Comparison of ENCODE assay signal across 8 cellular contexts in the genomic region with DNA sequence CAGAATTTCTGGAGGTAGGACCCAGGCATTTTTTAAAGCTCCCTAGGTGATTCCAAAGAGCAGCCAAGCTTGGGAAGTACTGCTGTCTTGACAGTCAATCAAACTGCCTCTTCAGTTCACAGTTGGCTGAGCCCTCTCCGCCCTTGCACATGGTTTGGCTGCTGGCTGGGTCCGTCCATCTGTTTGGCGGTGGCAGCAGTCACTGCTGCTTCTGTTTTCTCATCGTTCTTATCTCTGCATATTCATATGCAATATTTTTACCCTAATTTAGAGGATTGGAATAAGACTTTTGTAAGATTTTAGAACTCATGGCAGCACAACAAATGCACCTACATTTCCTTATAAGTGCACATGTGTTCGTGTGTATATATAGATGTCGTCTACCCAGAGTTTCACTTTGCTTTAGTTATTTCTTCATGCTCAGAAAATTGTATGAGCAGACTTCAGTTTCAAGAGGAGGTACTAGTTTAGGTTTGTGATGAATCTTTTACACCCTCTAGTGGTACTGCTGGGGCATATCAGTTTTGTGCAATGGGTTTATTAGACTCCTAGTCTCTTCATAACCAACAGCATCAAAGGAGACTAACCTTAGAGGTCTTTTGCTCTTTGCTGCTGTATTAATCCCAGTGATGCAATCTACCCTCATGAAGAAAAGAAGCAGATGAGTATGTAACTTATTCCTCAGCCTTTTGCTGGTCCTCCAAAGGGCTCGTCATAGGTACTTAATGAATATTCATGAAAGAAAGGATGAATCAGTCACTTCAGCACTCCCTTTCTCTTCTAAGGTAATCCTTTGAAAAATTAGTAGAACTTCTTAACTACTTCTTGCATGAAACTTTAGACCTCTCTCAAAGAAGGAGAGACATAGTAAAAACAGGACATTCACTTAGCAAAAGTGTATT. TPM values are rescaled to one million over a fixed set of nuclear protein-coding genes. Genes with fewer than 3 reads are reported as not detected.
DNase-seq lines count a peak whose midpoint lies in the region; ATAC-seq and TF ChIP-seq lines count a peak whose summit lies in the region.

No MANE protein-coding gene starts in this region.

- DNase-seq in Daoy (ENCODE audit: low read depth) (peak; percentile 56), NCI-H446 (lab: John Stamatoyannopoulos, UW) (peak; percentile 63 to 90), cardiac muscle cell (ENCODE audit: low read depth in 1 of 2, low spot score in 1 of 2) (peak; percentile 47 to 84), renal cortical epithelial cell (ENCODE audit: low read depth) (peak; percentile 80), HuH-7.5 (ENCODE audit: low spot score) (no peak)
- no peak for DNase-seq in activated naive CD4-positive, alpha-beta T cell treated with anti-CD3 and anti-CD28 coated beads, Interleukin-2, amount 50 U/mL, for 72 hours (ENCODE audit: low spot score in 2 of 2)

- no peaks in the 10 kb centered on the region for H3K9me3 ChIP-seq in cardiac muscle cell (ENCODE audit: low read depth)

- no peaks in the 10 kb centered on the region for H3K36me3 Mint-ChIP-seq in activated naive CD4-positive, alpha-beta T cell treated with anti-CD3 and anti-CD28 coated beads, Interleukin-2, amount 50 U/mL, for 72 hours

- no peak overlapping the region for H3K4me3 ChIP-seq in cardiac muscle cell

- TF ChIP-seq CTCF in cardiac muscle cell (IDR thresholded peaks at IDR 0.05; ENCODE audit: low read depth, low read length) = peak; percentile 90

- H3K9me3 Mint-ChIP-seq in activated naive CD4-positive, alpha-beta T cell treated with anti-CD3 and anti-CD28 coated beads, Interleukin-2, amount 50 U/mL, for 72 hours = no peaks in the 10 kb centered on the region

- peak overlapping the region in 1 of 2 donors; percentile 27 for H3K27ac Mint-ChIP-seq in activated naive CD4-positive, alpha-beta T cell treated with anti-CD3 and anti-CD28 coated beads, Interleukin-2, amount 50 U/mL, for 72 hours

- H3K27ac ChIP-seq in cardiac muscle cell = no peak overlapping the region

- peaks cover 2% of the 10 kb centered on the region for H3K36me3 ChIP-seq in cardiac muscle cell

- H3K4me1 ChIP-seq in cardiac muscle cell (ENCODE audit: low read depth) = peaks cover 15% of the 10 kb centered on the region

- ATAC-seq in GM19438 (IDR thresholded peaks at IDR 0.05; ENCODE audit: low read depth, unreplicated experiment) (peak; percentile 87), HG03432 (IDR thresholded peaks at IDR 0.05; ENCODE audit: unreplicated experiment) (peak; percentile 79)
- ATAC-seq in activated naive CD4-positive, alpha-beta T cell treated with anti-CD3 and anti-CD28 coated beads, Interleukin-2, amount 50 U/mL, for 72 hours = peak; percentile 69 to 89

- no peaks in the 10 kb centered on the region for H3K27me3 ChIP-seq in cardiac muscle cell

RNA-seq across cellular contexts. Expression of a gene that starts 44.3 kb away (rescaled TPM):
- 0.83 TPM in 1 of 2 replicates, not detected in the other for total RNA-seq in Daoy (2014; rRNA removed; shearing (Covaris generic))
- total RNA-seq in activated naive CD4-positive, alpha-beta T cell treated with anti-CD3 and anti-CD28 coated beads, Interleukin-2, amount 50 U/mL, for 72 hours = not detected
- total RNA-seq in cardiac muscle cell (not detected in 2 replicates), renal cortical epithelial cell (not detected in 2 replicates)
- 0.31 TPM in 1 of 2 replicates, not detected in the other for polyA plus RNA-seq in cardiac muscle cell

Comparison
In these comparisons a context has a peak if more than half of its experiments do, and no peak if none do; other contexts are left out.
1. DNase-seq: peak in Daoy (single experiment), NCI-H446 (2 of 2), cardiac muscle cell (2 of 2) and renal cortical epithelial cell (single experiment); none in activated naive CD4-positive, alpha-beta T cell treated with anti-CD3 and anti-CD28 coated beads, Interleukin-2, amount 50 U/mL, for 72 hours (0 of 2) and HuH-7.5 (single experiment).
2. Peak in every context shown above with its lines, with median percentiles within 50 percentile points of each other: ATAC-seq.